1 cellular context compared by ENCODE assay signal in the genomic region with DNA sequence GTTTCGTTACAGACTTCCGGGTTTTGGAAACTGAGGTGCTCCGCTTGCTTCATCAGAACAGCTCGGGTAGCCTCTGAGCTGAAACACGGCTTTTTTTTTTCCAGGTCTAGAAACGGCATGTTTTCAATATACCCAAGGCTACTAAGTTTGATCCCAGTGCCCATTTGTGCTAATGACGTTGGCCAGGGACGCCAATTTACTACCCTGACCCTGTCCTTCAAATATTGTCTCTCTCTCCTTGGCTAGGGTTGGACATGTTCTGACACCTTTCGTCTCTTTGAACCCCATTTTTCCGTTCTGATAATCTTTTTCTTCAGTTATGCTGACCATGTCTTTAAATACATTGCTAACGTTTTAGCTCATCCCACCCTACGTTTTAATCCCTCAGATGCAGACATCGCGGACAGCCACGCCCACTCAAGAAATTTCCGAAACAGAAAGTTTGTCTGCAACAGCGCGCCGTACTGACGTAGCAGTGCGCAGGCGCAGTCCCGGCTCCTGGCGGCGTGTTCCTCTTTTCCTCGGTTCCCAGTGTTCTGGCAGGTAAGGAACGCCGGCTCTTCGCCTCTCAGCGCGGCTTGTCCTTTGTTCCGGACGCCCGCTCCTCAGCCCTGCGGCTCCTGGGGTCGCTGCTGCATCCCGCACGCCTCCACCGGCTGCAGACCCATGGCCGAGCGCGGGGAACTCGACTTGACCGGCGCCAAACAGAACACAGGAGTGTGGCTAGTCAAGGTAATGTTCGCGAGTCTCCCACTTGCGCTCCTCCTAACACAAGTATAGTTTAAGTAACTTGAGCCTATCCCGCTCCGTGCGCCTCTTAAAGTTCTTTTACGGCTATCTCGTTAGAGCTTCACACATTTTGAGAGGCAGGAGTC.
TF ChIP-seq lines count a peak whose summit lies in the region.

A gene with protein sequence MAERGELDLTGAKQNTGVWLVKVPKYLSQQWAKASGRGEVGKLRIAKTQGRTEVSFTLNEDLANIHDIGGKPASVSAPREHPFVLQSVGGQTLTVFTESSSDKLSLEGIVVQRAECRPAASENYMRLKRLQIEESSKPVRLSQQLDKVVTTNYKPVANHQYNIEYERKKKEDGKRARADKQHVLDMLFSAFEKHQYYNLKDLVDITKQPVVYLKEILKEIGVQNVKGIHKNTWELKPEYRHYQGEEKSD (plus strand): TSS at position 521 of the 875 bp plus-strand sequence. CDS start 146 bp downstream, at position 667.

TF ChIP-seq in HEK293, 187 proteins besides CTCF, POLR2A, EP300 and RAD21 (continued from another document):
- TF ChIP-seq, protein P1, sequence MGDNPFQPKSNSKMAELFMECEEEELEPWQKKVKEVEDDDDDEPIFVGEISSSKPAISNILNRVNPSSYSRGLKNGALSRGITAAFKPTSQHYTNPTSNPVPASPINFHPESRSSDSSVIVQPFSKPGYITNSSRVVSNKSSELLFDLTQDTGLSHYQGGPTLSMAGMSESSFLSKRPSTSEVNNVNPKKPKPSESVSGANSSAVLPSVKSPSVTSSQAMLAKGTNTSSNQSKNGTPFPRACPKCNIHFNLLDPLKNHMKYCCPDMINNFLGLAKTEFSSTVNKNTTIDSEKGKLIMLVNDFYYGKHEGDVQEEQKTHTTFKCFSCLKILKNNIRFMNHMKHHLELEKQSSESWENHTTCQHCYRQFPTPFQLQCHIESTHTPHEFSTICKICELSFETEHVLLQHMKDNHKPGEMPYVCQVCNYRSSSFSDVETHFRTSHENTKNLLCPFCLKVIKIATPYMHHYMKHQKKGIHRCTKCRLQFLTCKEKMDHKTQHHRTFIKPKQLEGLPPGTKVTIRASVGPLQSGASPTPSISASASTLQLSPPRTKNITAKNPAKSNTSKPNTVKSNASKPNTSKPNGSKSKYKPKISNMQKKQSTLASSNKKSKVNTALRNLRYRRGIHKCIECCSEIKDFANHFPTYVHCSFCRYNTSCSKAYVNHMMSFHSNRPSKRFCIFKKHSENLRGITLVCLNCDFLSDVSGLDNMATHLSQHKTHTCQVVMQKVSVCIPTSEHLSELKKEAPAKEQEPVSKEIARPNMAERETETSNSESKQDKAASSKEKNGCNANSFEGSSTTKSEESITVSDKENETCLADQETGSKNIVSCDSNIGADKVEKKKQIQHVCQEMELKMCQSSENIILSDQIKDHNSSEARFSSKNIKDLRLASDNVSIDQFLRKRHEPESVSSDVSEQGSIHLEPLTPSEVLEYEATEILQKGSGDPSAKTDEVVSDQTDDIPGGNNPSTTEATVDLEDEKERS (tag by site-specific recombination; IDR thresholded peaks at IDR 0.05) = no peak
